25 cellular contexts compared by ENCODE assay signal in genomic region chr9:129093602-129094386, GRCh38. TPM values are rescaled to one million over a fixed set of nuclear protein-coding genes. Genes with fewer than 3 reads are reported as not detected.
A peak's percentile ranks its signal among the peaks of the same experiment; 100 is the strongest.
DNase-seq lines count a peak whose midpoint lies in the region; ATAC-seq and TF ChIP-seq lines count a peak whose summit lies in the region.
"Had no signal": no experiment of that assay in that cellular context is flagged by ENCODE, and none has a peak within 500 bp of the region (broad histone marks: within the 10 kb centered on the region; RNA-seq: fewer than 3 reads in every experiment).

No MANE protein-coding gene starts in this region.

- H3K27me3 ChIP-seq in Caco-2 (replicated peaks; ENCODE audit: control insufficient read depth, insufficient read depth, low read length): no peaks in the 10 kb centered on the region
- no peaks in the 10 kb centered on the region for H3K27me3 ChIP-seq in CD8-positive, alpha-beta memory T cell (ENCODE audit: insufficient read depth, low read length, poor library complexity, severe bottlenecking)
- H3K27me3 ChIP-seq: ascending aorta, esophagus squamous epithelium, sigmoid colon, thyroid gland had no signal

- H3K4me3 Mint-ChIP-seq in Caco-2 (ENCODE audit: unreplicated experiment): no peak overlapping the region
- H3K4me3 Mint-ChIP-seq in activated naive CD8-positive, alpha-beta T cell treated with anti-CD3 and anti-CD28 coated beads, Interleukin-2, amount 50 U/mL, for 24 hours: no peak overlapping the region
- no peak overlapping the region for H3K4me3 Mint-ChIP-seq in osteocyte (ENCODE audit: unreplicated experiment)
- H3K4me3 Mint-ChIP-seq in CD8-positive, alpha-beta memory T cell: no peak overlapping the region
- H3K4me3 Mint-ChIP-seq in natural killer cell: no peak overlapping the region
- H3K4me3 Mint-ChIP-seq: CD8-positive, alpha-beta T cell; effector memory CD8-positive, alpha-beta T cell; stimulated activated memory B cell treated with anti-CD40 and anti-IgM and Interleukin-4, amounts not matched to agents 10 μg/mL and 1 μg/mL and 100 μg/mL, for 72 hours; T-helper 1 cell treated with Interleukin-12 subunit alpha and Interleukin-12 subunit beta and Interleukin-4 antibody, amounts not matched to agents 30 μg/mL and 1 μg/mL, for 36 hours had no signal

- H3K9me3 ChIP-seq in Caco-2 (no peaks in the 10 kb centered on the region), HEK293 (ENCODE audit: control insufficient read depth, insufficient read depth, low read depth, low read length) (no peaks in the 10 kb centered on the region)
- no peaks in the 10 kb centered on the region for H3K9me3 ChIP-seq in CD8-positive, alpha-beta memory T cell (ENCODE audit: low read length)
- H3K9me3 ChIP-seq: ascending aorta, esophagus squamous epithelium, sigmoid colon, thyroid gland had no signal

- H3K27ac ChIP-seq in HEK293 (ENCODE audit: extremely low read depth, low read depth, low read length): no peak overlapping the region
- no peak overlapping the region for H3K27ac ChIP-seq in CD8-positive, alpha-beta memory T cell (ENCODE audit: low read depth, low read length)
- H3K27ac ChIP-seq: ascending aorta, esophagus squamous epithelium, sigmoid colon, thyroid gland, WERI-Rb-1 had no signal

- no peaks in the 10 kb centered on the region for H3K4me1 ChIP-seq in Caco-2
- no peaks in the 10 kb centered on the region for H3K4me1 ChIP-seq in HEK293 (ENCODE audit: control insufficient read depth, insufficient read depth, low read length)
- H3K4me1 ChIP-seq in CD8-positive, alpha-beta memory T cell (ENCODE audit: insufficient read depth, low read length): no peaks in the 10 kb centered on the region
- H3K4me1 ChIP-seq: ascending aorta, parathyroid adenoma, sigmoid colon, thyroid gland had no signal

- no peak overlapping the region for H3K4me3 ChIP-seq in Caco-2 (ENCODE audit: low read depth, low read length)
- H3K4me3 ChIP-seq in HEK293 (ENCODE audit: low read depth, low read length): no peak overlapping the region
- no peak overlapping the region for H3K4me3 ChIP-seq in CD8-positive, alpha-beta memory T cell (ENCODE audit: low read length)
- H3K4me3 ChIP-seq: ascending aorta, esophagus squamous epithelium, sigmoid colon, thyroid gland had no signal

- BruUV-seq in Caco-2 (replicated peaks; lab: Mats Ljungman, UMichigan): no TSS peak

- H3K4me1 Mint-ChIP-seq in Caco-2 (ENCODE audit: low read depth, unreplicated experiment) (no peaks in the 10 kb centered on the region), osteocyte (ENCODE audit: unreplicated experiment) (peaks cover 2% of the 10 kb centered on the region), natural killer cell (no peaks in the 10 kb centered on the region)
- H3K4me1 Mint-ChIP-seq in activated naive CD8-positive, alpha-beta T cell treated with anti-CD3 and anti-CD28 coated beads, Interleukin-2, amount 50 U/mL, for 24 hours: no peaks in the 10 kb centered on the region
- H3K4me1 Mint-ChIP-seq in CD8-positive, alpha-beta memory T cell: no peaks in the 10 kb centered on the region
- H3K4me1 Mint-ChIP-seq: stimulated activated memory B cell treated with anti-CD40 and anti-IgM and Interleukin-4, amounts not matched to agents 10 μg/mL and 1 μg/mL and 100 μg/mL, for 72 hours had no signal

- TF ChIP-seq CTCF in Caco-2 (IDR thresholded peaks at IDR 0.05; ENCODE audit: insufficient read depth in 1 of 2, low read depth in 1 of 2, low read length in 1 of 2, severe bottlenecking in 1 of 2, unreplicated experiment in 1 of 2) (no peak), HEK293 (tag by site-specific recombination; IDR thresholded peaks at IDR 0.05) (no peak), osteocyte (IDR thresholded peaks at IDR 0.05) (no peak), natural killer cell (IDR thresholded peaks at IDR 0.05) (no peak)

- DNase-seq in Caco-2: no peak
- no peak for DNase-seq in activated naive CD8-positive, alpha-beta T cell treated with anti-CD3 and anti-CD28 coated beads, Interleukin-2, amount 50 U/mL, for 24 hours
- DNase-seq in osteocyte (ENCODE audit: extremely low spot score, unreplicated experiment): no peak
- DNase-seq in Kasumi-1 (lab: John Stamatoyannopoulos, UW): no peak
- DNase-seq in CD8-positive, alpha-beta memory T cell: no peak
- DNase-seq in natural killer cell: no peak
- DNase-seq: activated CD4-positive, alpha-beta T cell treated with anti-CD3 and anti-CD28 coated beads, Interleukin-2, amount 50 U/mL, for 48 hours; activated T-cell treated with anti-CD3 and anti-CD28 coated beads for 4 hours; CD8-positive, alpha-beta T cell; DMS79; effector memory CD8-positive, alpha-beta T cell; esophagus squamous epithelium; H7; NCI-H1694; NCI-H2227 treated with DMSO at 0.1 percent for 48 hours; NCI-H748 treated with DMSO at 0.1 percent for 48 hours; SHP77 treated with DMSO at 0.1 percent for 48 hours; sigmoid colon; thyroid gland; WERI-Rb-1 had no signal

- CTCF ChIA-PET in Caco-2 (lab: Charles Lee) (no interaction called here), HEK293 (lab: Yijun Ruan, JAX) (no interaction called here)
- CTCF ChIA-PET in CD8-positive, alpha-beta memory T cell (lab: Charles Lee): no interaction called here

- peaks cover 27% of the 10 kb centered on the region for H3K36me3 Mint-ChIP-seq in Caco-2 (ENCODE audit: insufficient read depth, unreplicated experiment)
- H3K36me3 Mint-ChIP-seq in activated naive CD8-positive, alpha-beta T cell treated with anti-CD3 and anti-CD28 coated beads, Interleukin-2, amount 50 U/mL, for 24 hours (ENCODE audit: low read depth): no peaks in the 10 kb centered on the region
- peaks cover 23% of the 10 kb centered on the region for H3K36me3 Mint-ChIP-seq in osteocyte (ENCODE audit: unreplicated experiment)
- peaks cover 0 to 27% (median 6%) of the 10 kb centered on the region in 3 donors for H3K36me3 Mint-ChIP-seq in CD8-positive, alpha-beta memory T cell
- H3K36me3 Mint-ChIP-seq in natural killer cell: no peaks in the 10 kb centered on the region

- POLR2A ChIA-PET in Caco-2 (lab: Charles Lee) (no interaction called here), HEK293 (lab: Yijun Ruan, JAX) (interaction anchor here (2.8 kb wide), 1 partner anchor 13 kb away, joined by 13 read pairs; the partner anchor contains the start of gene DOLPP1)
- POLR2A ChIA-PET in CD8-positive, alpha-beta memory T cell (lab: Charles Lee): no interaction called here

- H3K36me3 ChIP-seq in Caco-2 (ENCODE audit: control insufficient read depth, insufficient read depth, low read length) (no peaks in the 10 kb centered on the region), HEK293 (ENCODE audit: control insufficient read depth in 2 of 2, insufficient read depth in 1 of 2, low read length in 2 of 2) (peaks cover 0 to 41% of the 10 kb centered on the region in 2 experiments; a peak in 2 of 3 replicates)
- peaks cover 1% of the 10 kb centered on the region for H3K36me3 ChIP-seq in CD8-positive, alpha-beta memory T cell (ENCODE audit: insufficient read depth, low read length)

- intact Hi-C loops in Caco-2 (cut with micrococcal nuclease; ENCODE audit: unreplicated experiment): no loop called here
- intact Hi-C loops in natural killer cell (cut with micrococcal nuclease): no loop called here

- H3K9me3 Mint-ChIP-seq in Caco-2 (ENCODE audit: unreplicated experiment): no peaks in the 10 kb centered on the region
- no peaks in the 10 kb centered on the region for H3K9me3 Mint-ChIP-seq in activated naive CD8-positive, alpha-beta T cell treated with anti-CD3 and anti-CD28 coated beads, Interleukin-2, amount 50 U/mL, for 24 hours
- no peaks in the 10 kb centered on the region for H3K9me3 Mint-ChIP-seq in osteocyte (ENCODE audit: unreplicated experiment)
- no peaks in the 10 kb centered on the region for H3K9me3 Mint-ChIP-seq in CD8-positive, alpha-beta memory T cell
- no peaks in the 10 kb centered on the region for H3K9me3 Mint-ChIP-seq in natural killer cell
- H3K9me3 Mint-ChIP-seq: CD8-positive, alpha-beta T cell; effector memory CD8-positive, alpha-beta T cell; stimulated activated memory B cell treated with anti-CD40 and anti-IgM and Interleukin-4, amounts not matched to agents 10 μg/mL and 1 μg/mL and 100 μg/mL, for 72 hours; T-helper 1 cell treated with Interleukin-12 subunit alpha and Interleukin-12 subunit beta and Interleukin-4 antibody, amounts not matched to agents 30 μg/mL and 1 μg/mL, for 36 hours had no signal

- no peak for ATAC-seq in activated naive CD8-positive, alpha-beta T cell treated with anti-CD3 and anti-CD28 coated beads, Interleukin-2, amount 50 U/mL, for 24 hours
- ATAC-seq in natural killer cell: no peak
- ATAC-seq: CD8-positive, alpha-beta T cell; effector memory CD8-positive, alpha-beta T cell had no signal

- H3K27me3 Mint-ChIP-seq in Caco-2 (ENCODE audit: insufficient read depth, unreplicated experiment): no peaks in the 10 kb centered on the region
- H3K27me3 Mint-ChIP-seq in activated naive CD8-positive, alpha-beta T cell treated with anti-CD3 and anti-CD28 coated beads, Interleukin-2, amount 50 U/mL, for 24 hours: no peaks in the 10 kb centered on the region
- H3K27me3 Mint-ChIP-seq in osteocyte (ENCODE audit: unreplicated experiment): no peaks in the 10 kb centered on the region
- H3K27me3 Mint-ChIP-seq in CD8-positive, alpha-beta memory T cell: no peaks in the 10 kb centered on the region
- no peaks in the 10 kb centered on the region for H3K27me3 Mint-ChIP-seq in natural killer cell (ENCODE audit: low read depth in 2 of 2)
- H3K27me3 Mint-ChIP-seq: effector memory CD8-positive, alpha-beta T cell; stimulated activated memory B cell treated with anti-CD40 and anti-IgM and Interleukin-4, amounts not matched to agents 10 μg/mL and 1 μg/mL and 100 μg/mL, for 72 hours had no signal

- H3K27ac Mint-ChIP-seq in Caco-2 (ENCODE audit: unreplicated experiment) (peak overlapping the region; percentile 28), osteocyte (ENCODE audit: unreplicated experiment) (peak overlapping the region; percentile 55), natural killer cell (no peak overlapping the region)
- peak overlapping the region; percentile 67 for H3K27ac Mint-ChIP-seq in activated naive CD8-positive, alpha-beta T cell treated with anti-CD3 and anti-CD28 coated beads, Interleukin-2, amount 50 U/mL, for 24 hours
- peak overlapping the region in 2 of 8 donors; percentile 29 to 93 for H3K27ac Mint-ChIP-seq in CD8-positive, alpha-beta memory T cell
- H3K27ac Mint-ChIP-seq: CD8-positive, alpha-beta T cell; stimulated activated memory B cell treated with anti-CD40 and anti-IgM and Interleukin-4, amounts not matched to agents 10 μg/mL and 1 μg/mL and 100 μg/mL, for 72 hours; T-helper 1 cell treated with Interleukin-12 subunit alpha and Interleukin-12 subunit beta and Interleukin-4 antibody, amounts not matched to agents 30 μg/mL and 1 μg/mL, for 36 hours had no signal

RNA-seq across cellular contexts. Expression of gene DOLPP1, which starts 12.9 kb away (rescaled TPM):
- total RNA-seq in Caco-2 (2022) (44.7 and 45.1 TPM in 2 replicates), osteocyte (13.3 and 19.3 TPM in 2 replicates), natural killer cell (10 to 100 TPM in 1 of 3 donors, 1 to 10 TPM in 2; 7.5 to 11.6 (median 7.8) TPM)
- total RNA-seq in CD8-positive, alpha-beta memory T cell: 10 to 100 TPM; 27.8 to 30.2 TPM
- 15.3 TPM for polyA plus RNA-seq in CD8-positive, alpha-beta memory T cell

RNA-seq across cellular contexts. Expression of gene CRAT, which starts 16.8 kb away (rescaled TPM):
- total RNA-seq in Caco-2 (2022) (16.2 and 20.7 TPM in 2 replicates), osteocyte (55.1 and 55.5 TPM in 2 replicates), natural killer cell (10 to 100 TPM; 13.5 to 13.8 (median 13.8) TPM)
- 1 to 10 TPM; 9.8 to 10.0 TPM for total RNA-seq in CD8-positive, alpha-beta memory T cell
- 20.1 TPM for polyA plus RNA-seq in CD8-positive, alpha-beta memory T cell

RNA-seq across cellular contexts. Expression of gene PTPA, which starts 17.4 kb away (rescaled TPM):
- total RNA-seq in Caco-2 (2022) (100 and 107 TPM in 2 replicates), osteocyte (140 and 150 TPM in 2 replicates), natural killer cell (10 to 100 TPM; 63.2 to 69.4 (median 64.9) TPM)
- total RNA-seq in CD8-positive, alpha-beta memory T cell: 100 to 1,000 TPM; 107 to 116 TPM
- 15.6 TPM for polyA plus RNA-seq in CD8-positive, alpha-beta memory T cell

RNA-seq across cellular contexts. Expression of gene MIGA2, which starts 57.4 kb away (rescaled TPM):
- total RNA-seq in Caco-2 (2022) (25.1 and 34.8 TPM in 2 replicates), osteocyte (27.5 and 29.9 TPM in 2 replicates), natural killer cell (10 to 100 TPM; 67.3 to 77.9 (median 73.9) TPM)
- total RNA-seq in CD8-positive, alpha-beta memory T cell: 10 to 100 TPM; 35.5 to 38.8 TPM
- polyA plus RNA-seq in CD8-positive, alpha-beta memory T cell: 13.0 TPM

Comparison
In these comparisons a context has a peak if more than half of its experiments do, and no peak if none do; other contexts are left out.
1. H3K27ac Mint-ChIP-seq: peak in Caco-2 (single experiment), activated naive CD8-positive, alpha-beta T cell treated with anti-CD3 and anti-CD28 coated beads, Interleukin-2, amount 50 U/mL, for 24 hours (single experiment) and osteocyte (single experiment); none in natural killer cell (0 of 2).